In genomic region chrX:10007604-10008003, GRCh38 we compare ENCODE assay signal across 2 cellular contexts.
TF ChIP-seq lines count a peak whose summit lies in the region.

No MANE protein-coding gene starts in this region.

TF ChIP-seq in GM12878, 131 proteins besides CTCF, POLR2A, EP300 and RAD21:
- no peak for TF ChIP-seq SPI1 (IDR thresholded peaks at IDR 0.05; ENCODE audit: borderline replicate concordance, insufficient read depth, low read depth, low read length)
- no peak for TF ChIP-seq ZNF217 (IDR thresholded peaks at IDR 0.05)
- no peak for TF ChIP-seq SUPT20H (IDR thresholded peaks at IDR 0.05; ENCODE audit: borderline replicate concordance, control insufficient read depth, low read depth, low read length)
- TF ChIP-seq, protein P1, sequence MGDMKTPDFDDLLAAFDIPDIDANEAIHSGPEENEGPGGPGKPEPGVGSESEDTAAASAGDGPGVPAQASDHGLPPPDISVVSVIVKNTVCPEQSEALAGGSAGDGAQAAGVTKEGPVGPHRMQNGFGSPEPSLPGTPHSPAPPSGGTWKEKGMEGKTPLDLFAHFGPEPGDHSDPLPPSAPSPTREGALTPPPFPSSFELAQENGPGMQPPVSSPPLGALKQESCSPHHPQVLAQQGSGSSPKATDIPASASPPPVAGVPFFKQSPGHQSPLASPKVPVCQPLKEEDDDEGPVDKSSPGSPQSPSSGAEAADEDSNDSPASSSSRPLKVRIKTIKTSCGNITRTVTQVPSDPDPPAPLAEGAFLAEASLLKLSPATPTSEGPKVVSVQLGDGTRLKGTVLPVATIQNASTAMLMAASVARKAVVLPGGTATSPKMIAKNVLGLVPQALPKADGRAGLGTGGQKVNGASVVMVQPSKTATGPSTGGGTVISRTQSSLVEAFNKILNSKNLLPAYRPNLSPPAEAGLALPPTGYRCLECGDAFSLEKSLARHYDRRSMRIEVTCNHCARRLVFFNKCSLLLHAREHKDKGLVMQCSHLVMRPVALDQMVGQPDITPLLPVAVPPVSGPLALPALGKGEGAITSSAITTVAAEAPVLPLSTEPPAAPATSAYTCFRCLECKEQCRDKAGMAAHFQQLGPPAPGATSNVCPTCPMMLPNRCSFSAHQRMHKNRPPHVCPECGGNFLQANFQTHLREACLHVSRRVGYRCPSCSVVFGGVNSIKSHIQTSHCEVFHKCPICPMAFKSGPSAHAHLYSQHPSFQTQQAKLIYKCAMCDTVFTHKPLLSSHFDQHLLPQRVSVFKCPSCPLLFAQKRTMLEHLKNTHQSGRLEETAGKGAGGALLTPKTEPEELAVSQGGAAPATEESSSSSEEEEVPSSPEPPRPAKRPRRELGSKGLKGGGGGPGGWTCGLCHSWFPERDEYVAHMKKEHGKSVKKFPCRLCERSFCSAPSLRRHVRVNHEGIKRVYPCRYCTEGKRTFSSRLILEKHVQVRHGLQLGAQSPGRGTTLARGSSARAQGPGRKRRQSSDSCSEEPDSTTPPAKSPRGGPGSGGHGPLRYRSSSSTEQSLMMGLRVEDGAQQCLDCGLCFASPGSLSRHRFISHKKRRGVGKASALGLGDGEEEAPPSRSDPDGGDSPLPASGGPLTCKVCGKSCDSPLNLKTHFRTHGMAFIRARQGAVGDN (IDR thresholded peaks at IDR 0.05) = no peak

TF ChIP-seq in HepG2, 621 proteins besides CTCF, POLR2A, EP300 and RAD21:
- TF ChIP-seq JDP2 (CRISPR knock-in tag; IDR thresholded peaks at IDR 0.05; ENCODE audit: borderline replicate concordance) (no peak), ZNF496 (CRISPR knock-in tag; IDR thresholded peaks at IDR 0.05; ENCODE audit: insufficient replicate concordance) (no peak), FOSL2 (CRISPR knock-in tag; IDR thresholded peaks at IDR 0.05) (no peak), ZNF616 (CRISPR knock-in tag; IDR thresholded peaks at IDR 0.05; ENCODE audit: low read depth) (no peak), ZSCAN29 (CRISPR knock-in tag; conservative IDR thresholded peaks at IDR 0.05) (no peak), ZNF446 (CRISPR knock-in tag; IDR thresholded peaks at IDR 0.05) (no peak), SATB2 (CRISPR knock-in tag; IDR thresholded peaks at IDR 0.05) (no peak), ZFP37 (CRISPR knock-in tag; IDR thresholded peaks at IDR 0.05; ENCODE audit: borderline replicate concordance) (no peak), ZNF737 (CRISPR knock-in tag; IDR thresholded peaks at IDR 0.05; ENCODE audit: borderline replicate concordance) (no peak), SIX4 (CRISPR knock-in tag; IDR thresholded peaks at IDR 0.05) (no peak), ZNF282 (IDR thresholded peaks at IDR 0.05; ENCODE audit: partially characterized antibody) (no peak), POGZ (CRISPR knock-in tag; IDR thresholded peaks at IDR 0.05) (no peak), ZNF660 (CRISPR knock-in tag; IDR thresholded peaks at IDR 0.05; ENCODE audit: borderline replicate concordance, low read depth) (no peak), ZNF614 (CRISPR knock-in tag; IDR thresholded peaks at IDR 0.05; ENCODE audit: borderline replicate concordance) (no peak)
- TF ChIP-seq, protein P2, sequence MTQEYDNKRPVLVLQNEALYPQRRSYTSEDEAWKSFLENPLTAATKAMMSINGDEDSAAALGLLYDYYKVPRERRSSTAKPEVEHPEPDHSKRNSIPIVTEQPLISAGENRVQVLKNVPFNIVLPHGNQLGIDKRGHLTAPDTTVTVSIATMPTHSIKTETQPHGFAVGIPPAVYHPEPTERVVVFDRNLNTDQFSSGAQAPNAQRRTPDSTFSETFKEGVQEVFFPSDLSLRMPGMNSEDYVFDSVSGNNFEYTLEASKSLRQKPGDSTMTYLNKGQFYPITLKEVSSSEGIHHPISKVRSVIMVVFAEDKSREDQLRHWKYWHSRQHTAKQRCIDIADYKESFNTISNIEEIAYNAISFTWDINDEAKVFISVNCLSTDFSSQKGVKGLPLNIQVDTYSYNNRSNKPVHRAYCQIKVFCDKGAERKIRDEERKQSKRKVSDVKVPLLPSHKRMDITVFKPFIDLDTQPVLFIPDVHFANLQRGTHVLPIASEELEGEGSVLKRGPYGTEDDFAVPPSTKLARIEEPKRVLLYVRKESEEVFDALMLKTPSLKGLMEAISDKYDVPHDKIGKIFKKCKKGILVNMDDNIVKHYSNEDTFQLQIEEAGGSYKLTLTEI (CRISPR knock-in tag; conservative IDR thresholded peaks at IDR 0.05) = no peak
- TF ChIP-seq, protein P3, sequence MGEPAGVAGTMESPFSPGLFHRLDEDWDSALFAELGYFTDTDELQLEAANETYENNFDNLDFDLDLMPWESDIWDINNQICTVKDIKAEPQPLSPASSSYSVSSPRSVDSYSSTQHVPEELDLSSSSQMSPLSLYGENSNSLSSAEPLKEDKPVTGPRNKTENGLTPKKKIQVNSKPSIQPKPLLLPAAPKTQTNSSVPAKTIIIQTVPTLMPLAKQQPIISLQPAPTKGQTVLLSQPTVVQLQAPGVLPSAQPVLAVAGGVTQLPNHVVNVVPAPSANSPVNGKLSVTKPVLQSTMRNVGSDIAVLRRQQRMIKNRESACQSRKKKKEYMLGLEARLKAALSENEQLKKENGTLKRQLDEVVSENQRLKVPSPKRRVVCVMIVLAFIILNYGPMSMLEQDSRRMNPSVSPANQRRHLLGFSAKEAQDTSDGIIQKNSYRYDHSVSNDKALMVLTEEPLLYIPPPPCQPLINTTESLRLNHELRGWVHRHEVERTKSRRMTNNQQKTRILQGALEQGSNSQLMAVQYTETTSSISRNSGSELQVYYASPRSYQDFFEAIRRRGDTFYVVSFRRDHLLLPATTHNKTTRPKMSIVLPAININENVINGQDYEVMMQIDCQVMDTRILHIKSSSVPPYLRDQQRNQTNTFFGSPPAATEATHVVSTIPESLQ (CRISPR knock-in tag; conservative IDR thresholded peaks at IDR 0.05) = no peak
- TF ChIP-seq, protein P4, sequence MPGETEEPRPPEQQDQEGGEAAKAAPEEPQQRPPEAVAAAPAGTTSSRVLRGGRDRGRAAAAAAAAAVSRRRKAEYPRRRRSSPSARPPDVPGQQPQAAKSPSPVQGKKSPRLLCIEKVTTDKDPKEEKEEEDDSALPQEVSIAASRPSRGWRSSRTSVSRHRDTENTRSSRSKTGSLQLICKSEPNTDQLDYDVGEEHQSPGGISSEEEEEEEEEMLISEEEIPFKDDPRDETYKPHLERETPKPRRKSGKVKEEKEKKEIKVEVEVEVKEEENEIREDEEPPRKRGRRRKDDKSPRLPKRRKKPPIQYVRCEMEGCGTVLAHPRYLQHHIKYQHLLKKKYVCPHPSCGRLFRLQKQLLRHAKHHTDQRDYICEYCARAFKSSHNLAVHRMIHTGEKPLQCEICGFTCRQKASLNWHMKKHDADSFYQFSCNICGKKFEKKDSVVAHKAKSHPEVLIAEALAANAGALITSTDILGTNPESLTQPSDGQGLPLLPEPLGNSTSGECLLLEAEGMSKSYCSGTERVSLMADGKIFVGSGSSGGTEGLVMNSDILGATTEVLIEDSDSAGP (CRISPR knock-in tag; IDR thresholded peaks at IDR 0.05; ENCODE audit: borderline replicate concordance) = no peak
- TF ChIP-seq, protein P5, sequence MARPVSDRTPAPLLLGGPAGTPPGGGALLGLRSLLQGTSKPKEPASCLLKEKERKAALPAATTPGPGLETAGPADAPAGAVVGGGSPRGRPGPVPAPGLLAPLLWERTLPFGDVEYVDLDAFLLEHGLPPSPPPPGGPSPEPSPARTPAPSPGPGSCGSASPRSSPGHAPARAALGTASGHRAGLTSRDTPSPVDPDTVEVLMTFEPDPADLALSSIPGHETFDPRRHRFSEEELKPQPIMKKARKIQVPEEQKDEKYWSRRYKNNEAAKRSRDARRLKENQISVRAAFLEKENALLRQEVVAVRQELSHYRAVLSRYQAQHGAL (CRISPR knock-in tag; IDR thresholded peaks at IDR 0.05; ENCODE audit: not compliant biosample characterization) = no peak
